16 cellular contexts compared by ENCODE assay signal in the genomic region with DNA sequence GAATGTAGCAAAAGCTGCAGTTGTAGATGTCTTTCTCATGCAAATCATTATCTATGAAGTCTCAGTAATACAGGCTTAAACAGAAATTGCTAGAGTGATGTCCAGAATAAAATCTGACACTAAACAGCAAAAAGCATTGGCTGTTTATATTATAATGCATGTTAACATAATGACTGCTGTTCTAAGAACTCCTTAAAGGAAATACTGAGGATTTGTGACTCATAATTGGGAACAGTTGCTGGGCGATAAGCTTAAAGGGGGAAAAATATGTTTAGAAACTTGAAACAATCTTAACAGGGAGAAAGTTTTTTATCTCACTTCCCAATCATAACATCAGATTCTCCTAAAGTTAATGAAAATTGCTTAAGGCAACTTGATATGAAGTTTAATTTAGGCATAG. TPM values are rescaled to one million over a fixed set of nuclear protein-coding genes. Genes with fewer than 3 reads are reported as not detected.
A peak's percentile ranks its signal among the peaks of the same experiment; 100 is the strongest.
DNase-seq lines count a peak whose midpoint lies in the region; ATAC-seq, FAIRE-seq and TF ChIP-seq lines count a peak whose summit lies in the region.
"Had no signal": no experiment of that assay in that cellular context is flagged by ENCODE, and none has a peak within 500 bp of the region (broad histone marks: within the 10 kb centered on the region; RNA-seq: fewer than 3 reads in every experiment).

No MANE protein-coding gene starts in this region.

- 24% methylated on average over 1 of the region's 1 CpG for WGBS in urinary bladder

- H3K27me3 ChIP-seq in left ventricle myocardium inferior (ENCODE audit: low read depth) = no peaks in the 10 kb centered on the region
- H3K27me3 ChIP-seq in astrocyte (ENCODE audit: insufficient read depth, low read length) = no peaks in the 10 kb centered on the region
- H3K27me3 ChIP-seq: BLaER1 treated with 17β-estradiol and CSF1 and Interleukin-3, amounts not matched to agents 10 nM and 100 nM; heart right ventricle had no signal

- peaks cover 6% of the 10 kb centered on the region for H3K36me3 Mint-ChIP-seq in astrocyte (ENCODE audit: low read depth, unreplicated experiment)

- no peaks in the 10 kb centered on the region for H3K9me3 ChIP-seq in left ventricle myocardium inferior (replicated peaks)
- H3K9me3 ChIP-seq in astrocyte (ENCODE audit: insufficient read depth, low read depth, low read length) = no peaks in the 10 kb centered on the region
- H3K9me3 ChIP-seq: heart right ventricle had no signal

- no peak for TF ChIP-seq CTCF in left ventricle myocardium inferior (IDR thresholded peaks at IDR 0.05; ENCODE audit: borderline replicate concordance)
- no peak for TF ChIP-seq CTCF in astrocyte (IDR thresholded peaks at IDR 0.05; ENCODE audit: insufficient read depth, low read depth, low read length)

- no peak for ATAC-seq in left ventricle myocardium superior
- ATAC-seq: HCT116 had no signal

- peaks cover 60% of the 10 kb centered on the region for H3K4me1 Mint-ChIP-seq in astrocyte (ENCODE audit: low read depth, unreplicated experiment)

- peak overlapping the region; percentile 87 for H3K27ac Mint-ChIP-seq in astrocyte (ENCODE audit: unreplicated experiment)
- H3K27ac Mint-ChIP-seq: activated T-cell treated with anti-CD3 and anti-CD28 coated beads, Interleukin-2, amount 50 U/mL, for 24 hours had no signal

- H3K27me3 Mint-ChIP-seq in astrocyte (ENCODE audit: low read depth, unreplicated experiment) = no peaks in the 10 kb centered on the region
- H3K27me3 Mint-ChIP-seq: activated T-cell treated with anti-CD3 and anti-CD28 coated beads, Interleukin-2, amount 50 U/mL, for 24 hours had no signal

- H3K9ac ChIP-seq in astrocyte (ENCODE audit: low read length) = peak overlapping the region; percentile 62
- H3K9ac ChIP-seq: BLaER1 treated with 17β-estradiol and CSF1 and Interleukin-3, amounts not matched to agents 10 nM and 100 nM had no signal

- H3K4me1 ChIP-seq in left ventricle myocardium inferior = peaks cover 76% of the 10 kb centered on the region
- H3K4me1 ChIP-seq in astrocyte (ENCODE audit: insufficient read depth, low read length) = peaks cover 51% of the 10 kb centered on the region
- H3K4me1 ChIP-seq in urinary bladder (ENCODE audit: insufficient read depth) = peaks cover 5% of the 10 kb centered on the region

- DNase-seq in left ventricle myocardium inferior (no peak), left ventricle myocardium superior (no peak), astrocyte (ENCODE audit: low read depth) (peak; percentile 76), foreskin melanocyte (peak; percentile 36), AG08396 (ENCODE audit: low spot score) (no peak), DMS53 (lab: John Stamatoyannopoulos, UW) (no peak), NCI-H82 (lab: John Stamatoyannopoulos, UW) (no peak)
- DNase-seq: activated T-cell treated with anti-CD3 and anti-CD28 coated beads, Interleukin-2, amount 50 U/mL, for 24 hours; caudate nucleus; heart right ventricle; midbrain; NCI-H1105 had no signal

- peaks cover 40% of the 10 kb centered on the region for H4K20me1 ChIP-seq in astrocyte (ENCODE audit: insufficient read depth, low read length)

- H3K4me2 ChIP-seq in astrocyte (ENCODE audit: low read length) = peak overlapping the region; percentile 74
- H3K4me2 ChIP-seq: BLaER1 treated with 17β-estradiol and CSF1 and Interleukin-3, amounts not matched to agents 10 nM and 100 nM had no signal

- H3K9me3 Mint-ChIP-seq in astrocyte (ENCODE audit: unreplicated experiment) = no peaks in the 10 kb centered on the region
- H3K9me3 Mint-ChIP-seq: activated T-cell treated with anti-CD3 and anti-CD28 coated beads, Interleukin-2, amount 50 U/mL, for 24 hours had no signal

- H3K27ac ChIP-seq in left ventricle myocardium inferior (replicated peaks) = peak overlapping the region; percentile 2
- peak overlapping the region; percentile 78 for H3K27ac ChIP-seq in astrocyte (ENCODE audit: low read depth, low read length)
- peak overlapping the region; percentile 38 for H3K27ac ChIP-seq in urinary bladder (ENCODE audit: low read depth)
- H3K27ac ChIP-seq: BLaER1 treated with 17β-estradiol and CSF1 and Interleukin-3, amounts not matched to agents 10 nM and 100 nM; VCaP had no signal

- H2AFZ ChIP-seq in astrocyte (ENCODE audit: low read depth, low read length) = no peak overlapping the region

- peak overlapping the region; percentile 20 for H3K4me3 ChIP-seq in left ventricle myocardium inferior
- H3K4me3 ChIP-seq in astrocyte (ENCODE audit: insufficient read depth, low read depth, low read length) = no peak overlapping the region
- no peak overlapping the region for H3K4me3 ChIP-seq in urinary bladder (ENCODE audit: low read depth, low read length)
- H3K4me3 ChIP-seq: BLaER1 treated with 17β-estradiol and CSF1 and Interleukin-3, amounts not matched to agents 10 nM and 100 nM had no signal

- FAIRE-seq in astrocyte (lab: Jason Lieb, UNC) = peak; percentile 91

- intact Hi-C loops in left ventricle myocardium inferior (cut with micrococcal nuclease) = loop anchor here (10.0 kb wide), 1 partner anchor 453 kb away; no protein-coding TSS in a partner anchor
- intact Hi-C loops in left ventricle myocardium superior (cut with micrococcal nuclease) = no loop called here

- peaks cover 32% of the 10 kb centered on the region for H3K36me3 ChIP-seq in left ventricle myocardium inferior
- H3K36me3 ChIP-seq in astrocyte (ENCODE audit: insufficient read depth, low read length) = peaks cover 36% of the 10 kb centered on the region
- H3K36me3 ChIP-seq in urinary bladder (ENCODE audit: insufficient read depth) = no peaks in the 10 kb centered on the region

- H3K4me3 Mint-ChIP-seq in astrocyte (ENCODE audit: unreplicated experiment) = peak overlapping the region; percentile 42
- H3K4me3 Mint-ChIP-seq: activated T-cell treated with anti-CD3 and anti-CD28 coated beads, Interleukin-2, amount 50 U/mL, for 24 hours had no signal

- H3K79me2 ChIP-seq in astrocyte (ENCODE audit: insufficient read depth, low read length) = peaks cover 95% of the 10 kb centered on the region

RNA-seq across cellular contexts. Expression of a gene that starts 17.5 kb away (rescaled TPM):
- total RNA-seq in left ventricle myocardium inferior = 27.2 TPM
- 28.2 TPM for total RNA-seq in left ventricle myocardium superior
- total RNA-seq in astrocyte = 55.5 and 74.2 TPM in 2 replicates
- 35.5 TPM for total RNA-seq in urinary bladder
- polyA plus RNA-seq in urinary bladder = 26.9 TPM

Comparison
In these comparisons a context has a peak if more than half of its experiments do, and no peak if none do; other contexts are left out.
1. DNase-seq: peak in astrocyte (single experiment) and foreskin melanocyte (single experiment); none in left ventricle myocardium inferior (single experiment), left ventricle myocardium superior (single experiment), AG08396 (single experiment), DMS53 (single experiment) and NCI-H82 (single experiment).
2. H3K27ac ChIP-seq: peak in every context shown above with its lines; median percentile 78 in astrocyte; 38 in urinary bladder; 2 in left ventricle myocardium inferior.